ENCODE assay signal across 8 cellular contexts in genomic region chr5:142145106-142145900, GRCh38. TPM values are rescaled to one million over a fixed set of nuclear protein-coding genes. Genes with fewer than 3 reads are reported as not detected.
DNase-seq lines count a peak whose midpoint lies in the region; ATAC-seq lines count a peak whose summit lies in the region.

No MANE protein-coding gene starts in this region.

- peak; percentile 79 for ATAC-seq in GM21526 (IDR thresholded peaks at IDR 0.05; ENCODE audit: low FRiP score, unreplicated experiment)
- no peak for ATAC-seq in GM19035 (IDR thresholded peaks at IDR 0.05; ENCODE audit: unreplicated experiment)

- peak; percentile 75 for DNase-seq in EH (ENCODE audit: low read depth)
- DNase-seq in LHCN-M2 (ENCODE audit: low read depth), result peak; percentile 68
- DNase-seq in T follicular helper cell (ENCODE audit: low read depth), result peak; percentile 42
- peak; percentile 12 for DNase-seq in amniotic stem cell (lab: John Stamatoyannopoulos, UW)
- peak; percentile 33 to 49 for DNase-seq in hippocampal formation (lab: John Stamatoyannopoulos, UW)
- peak; percentile 18 to 56 (median 49) for DNase-seq in stimulated activated CD4-positive, alpha-beta T cell treated with anti-CD3 and anti-CD28 coated beads, Interleukin-12 subunit alpha, Interleukin-12 subunit beta, amount 100 ng/mL, for 48 hours (ENCODE audit: low read depth in 2 of 3, low spot score in 1 of 3)

RNA-seq across cellular contexts. Expression of gene NDFIP1, which starts 36.7 kb away (rescaled TPM):
- total RNA-seq in LHCN-M2 (2014; rRNA removed), result 37.0 and 43.5 TPM in 2 replicates
- 27.4 TPM for polyA plus RNA-seq in LHCN-M2 (2012)

Comparison
In these comparisons a context has a peak if more than half of its experiments do, and no peak if none do; other contexts are left out.
1. DNase-seq: peak in every context shown above with its lines; median percentile 75 in EH; 68 in LHCN-M2; 49 in stimulated activated CD4-positive, alpha-beta T cell treated with anti-CD3 and anti-CD28 coated beads, Interleukin-12 subunit alpha, Interleukin-12 subunit beta, amount 100 ng/mL, for 48 hours; 42 in T follicular helper cell; 41 in hippocampal formation; 12 in amniotic stem cell.